ENCODE assay signal across 12 cellular contexts in the genomic region with DNA sequence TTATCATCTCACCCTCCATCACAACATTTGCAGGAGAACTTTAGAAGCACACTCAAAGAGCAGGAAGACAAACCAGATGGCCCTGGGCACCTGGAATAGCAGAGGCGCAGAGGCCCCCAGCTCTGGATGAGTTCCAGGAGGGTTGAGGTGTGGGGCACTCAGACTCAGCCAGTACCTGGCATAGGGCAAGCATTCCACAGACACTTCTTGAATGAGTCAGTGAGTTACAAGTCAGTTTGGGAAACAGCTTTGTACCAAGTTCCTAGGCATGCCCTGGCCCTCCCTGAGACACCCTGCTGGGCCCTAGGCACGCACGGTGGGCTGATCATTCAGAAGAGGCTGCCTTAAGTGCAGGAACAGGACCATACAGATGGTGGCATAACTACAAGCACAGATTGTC. TPM values are rescaled to one million over a fixed set of nuclear protein-coding genes. Genes with fewer than 3 reads are reported as not detected.
DNase-seq lines count a peak whose midpoint lies in the region; ATAC-seq, FAIRE-seq and TF ChIP-seq lines count a peak whose summit lies in the region.
"Had no signal": no experiment of that assay in that cellular context is flagged by ENCODE, and none has a peak within 500 bp of the region (broad histone marks: within the 10 kb centered on the region; RNA-seq: fewer than 3 reads in every experiment).

No MANE protein-coding gene starts in this region.

- peak; percentile 52 for FAIRE-seq in bronchial epithelial cell (lab: Jason Lieb, UNC)
- FAIRE-seq: endothelial cell of umbilical vein had no signal

- no peaks in the 10 kb centered on the region for H3K9me3 Mint-ChIP-seq in Calu3 (ENCODE audit: low read depth, unreplicated experiment)
- no peaks in the 10 kb centered on the region for H3K9me3 Mint-ChIP-seq in activated T-cell treated with anti-CD3 and anti-CD28 coated beads, Interleukin-2, amount 50 U/mL, for 4 hours

- H3K36me3 ChIP-seq in bronchial epithelial cell (ENCODE audit: control insufficient read depth, insufficient read depth, low read length), result no peaks in the 10 kb centered on the region
- H3K36me3 ChIP-seq in mesenchymal stem cell (ENCODE audit: control insufficient read depth in 1 of 2, insufficient read depth in 2 of 2, low read depth in 1 of 2, low read length in 2 of 2), result peaks cover 0 to 3% of the 10 kb centered on the region in 2 experiments
- no peaks in the 10 kb centered on the region for H3K36me3 ChIP-seq in aorta (ENCODE audit: control insufficient read depth in 1 of 2, insufficient read depth in 2 of 2, low read length in 1 of 2)

- no peak overlapping the region for H3K18ac ChIP-seq in mesenchymal stem cell (ENCODE audit: low read depth in 1 of 2, low read length in 2 of 2)

- H4K8ac ChIP-seq in mesenchymal stem cell (ENCODE audit: low read length), result no peak overlapping the region

- H3K27me3 ChIP-seq in bronchial epithelial cell (ENCODE audit: control insufficient read depth, insufficient read depth, low read length) (no peaks in the 10 kb centered on the region), mesenchymal stem cell (ENCODE audit: control insufficient read depth in 1 of 2, insufficient read depth in 1 of 2, low read length in 2 of 2) (peaks cover 0 to 4% of the 10 kb centered on the region in 2 experiments), aorta (ENCODE audit: control insufficient read depth in 1 of 2, insufficient read depth in 2 of 2, low read length in 1 of 2) (no peaks in the 10 kb centered on the region)

- H2BK120ac ChIP-seq in mesenchymal stem cell (ENCODE audit: low read depth, low read length), result no peak overlapping the region

- peaks cover 12% of the 10 kb centered on the region for H3K79me1 ChIP-seq in mesenchymal stem cell (replicated peaks; ENCODE audit: low read length, poor library complexity, severe bottlenecking)

- peak overlapping the region; percentile 95 for H2AK5ac ChIP-seq in mesenchymal stem cell (ENCODE audit: low read length, severe bottlenecking)

- H3K23ac ChIP-seq in mesenchymal stem cell (ENCODE audit: low read length in 2 of 2), result no peak overlapping the region

- no peaks in the 10 kb centered on the region for H3K9me3 ChIP-seq in mesenchymal stem cell (ENCODE audit: control insufficient read depth, low read length)
- no peaks in the 10 kb centered on the region for H3K9me3 ChIP-seq in aorta (ENCODE audit: control insufficient read depth, low read length)

- CTCF ChIA-PET in Calu3 (lab: Charles Lee), result interaction anchor here (1.2 to 2.2 kb wide), 3 partner anchors 14 to 55 kb away, joined by 3 to 15 read pairs (median 4); partner anchors contain the start of gene MAP3K9

- peak overlapping the region; percentile 31 for H3K4me2 ChIP-seq in mesenchymal stem cell (ENCODE audit: low read length, poor library complexity, severe bottlenecking)

- H3K4me1 ChIP-seq in mesenchymal stem cell (ENCODE audit: control insufficient read depth, insufficient read depth, low read depth, low read length), result peaks cover 15% of the 10 kb centered on the region
- no peaks in the 10 kb centered on the region for H3K4me1 ChIP-seq in aorta (ENCODE audit: control insufficient read depth in 1 of 2, insufficient read depth in 2 of 2, low read length in 2 of 2)

- peak overlapping the region; percentile 92 for H3K27ac ChIP-seq in mesenchymal stem cell (ENCODE audit: low read length, poor library complexity, severe bottlenecking)
- H3K27ac ChIP-seq in aorta (ENCODE audit: low read depth in 1 of 2, low read length in 2 of 2), result no peak overlapping the region
- H3K27ac ChIP-seq: C4-2B had no signal

- intact Hi-C loops in Calu3 (cut with micrococcal nuclease; ENCODE audit: unreplicated experiment) (loop anchor here (1.0 kb wide), 1 partner anchor 57 kb away; no protein-coding TSS in a partner anchor), aorta (cut with DNase I) (no loop called here)

- H3K9ac ChIP-seq in mesenchymal stem cell (ENCODE audit: low read length), result no peak overlapping the region

- H2BK15ac ChIP-seq in mesenchymal stem cell (ENCODE audit: low read depth, poor library complexity, severe bottlenecking), result no peak overlapping the region

- peaks cover 42% of the 10 kb centered on the region for H3K4me1 Mint-ChIP-seq in Calu3 (ENCODE audit: low read depth, unreplicated experiment)
- H3K4me1 Mint-ChIP-seq in activated T-cell treated with anti-CD3 and anti-CD28 coated beads, Interleukin-2, amount 50 U/mL, for 4 hours (ENCODE audit: low read depth), result no peaks in the 10 kb centered on the region

- H2BK5ac ChIP-seq in mesenchymal stem cell (ENCODE audit: low read depth, low read length, poor library complexity, severe bottlenecking), result no peak overlapping the region

- no peak overlapping the region for H2BK12ac ChIP-seq in mesenchymal stem cell (ENCODE audit: low read length in 2 of 2)

- H3K4me3 Mint-ChIP-seq in Calu3 (ENCODE audit: low read depth, unreplicated experiment), result peak overlapping the region; percentile 27
- H3K4me3 Mint-ChIP-seq in activated T-cell treated with anti-CD3 and anti-CD28 coated beads, Interleukin-2, amount 50 U/mL, for 4 hours, result no peak overlapping the region

- peak overlapping the region in 1 of 2 experiments; percentile 75 for H3K14ac ChIP-seq in mesenchymal stem cell (ENCODE audit: low read length in 2 of 2)

- BruUV-seq in Calu3 (replicated peaks; lab: Mats Ljungman, UMichigan), result no TSS peak

- H3K4me3 ChIP-seq in bronchial epithelial cell (ENCODE audit: low read depth, low read length), result no peak overlapping the region
- H3K4me3 ChIP-seq in mesenchymal stem cell (ENCODE audit: insufficient read depth in 1 of 2, low read depth in 1 of 2, low read length in 2 of 2), result no peak overlapping the region
- no peak overlapping the region for H3K4me3 ChIP-seq in aorta (ENCODE audit: low read length in 2 of 2)

- peak overlapping the region; percentile 24 for H3K27ac Mint-ChIP-seq in Calu3 (ENCODE audit: unreplicated experiment)

- ATAC-seq in aorta (ENCODE audit: low FRiP score) (no peak), GM18502 (IDR thresholded peaks at IDR 0.05; ENCODE audit: poor library complexity, unreplicated experiment) (no peak)
- no peak for ATAC-seq in activated T-cell treated with anti-CD3 and anti-CD28 coated beads, Interleukin-2, amount 50 U/mL, for 4 hours
- ATAC-seq: left colon had no signal

- H4K91ac ChIP-seq in mesenchymal stem cell (ENCODE audit: low read length), result no peak overlapping the region

- DNase-seq in Calu3 (peak; percentile 91), NCI-H2171 treated with DMSO at 0.1 percent for 48 hours (lab: John Stamatoyannopoulos, UW) (peak; percentile 96), bronchial epithelial cell (ENCODE audit: low read depth) (peak; percentile 95), mesenchymal stem cell (no peak), aorta (no peak), T-helper 1 cell (no peak)
- DNase-seq in activated T-cell treated with anti-CD3 and anti-CD28 coated beads, Interleukin-2, amount 50 U/mL, for 4 hours, result no peak
- DNase-seq: left colon, NCI-H510A had no signal

- peaks cover 8% of the 10 kb centered on the region for H3K36me3 Mint-ChIP-seq in Calu3 (ENCODE audit: insufficient read depth, unreplicated experiment)
- peaks cover 10% of the 10 kb centered on the region for H3K36me3 Mint-ChIP-seq in activated T-cell treated with anti-CD3 and anti-CD28 coated beads, Interleukin-2, amount 50 U/mL, for 4 hours (ENCODE audit: insufficient read depth)

- H3K4ac ChIP-seq in mesenchymal stem cell (ENCODE audit: low read depth in 1 of 2, low read length in 2 of 2), result no peak overlapping the region

- H2AFZ ChIP-seq in mesenchymal stem cell (ENCODE audit: low read depth, low read length), result no peak overlapping the region

- TF ChIP-seq CTCF in Calu3 (IDR thresholded peaks at IDR 0.05; ENCODE audit: unreplicated experiment) (no peak), bronchial epithelial cell (IDR thresholded peaks at IDR 0.05; ENCODE audit: insufficient read depth, low read length, severe bottlenecking) (no peak)

- WGBS in mesenchymal stem cell, result 94% methylated on average over 3 of the region's 3 CpGs
- whole genome bisulfite sequencing in aorta, 2 donors, result 16 to 23% methylated on average over 3 of the region's 3 CpGs

- no peaks in the 10 kb centered on the region for H3K27me3 Mint-ChIP-seq in Calu3 (ENCODE audit: unreplicated experiment)
- H3K27me3 Mint-ChIP-seq in activated T-cell treated with anti-CD3 and anti-CD28 coated beads, Interleukin-2, amount 50 U/mL, for 4 hours (ENCODE audit: low read depth), result no peaks in the 10 kb centered on the region

RNA-seq across cellular contexts. Expression of gene MAP3K9, which starts 54.3 kb away (rescaled TPM):
- total RNA-seq in Calu3 (2022), result 23.3 and 24.3 TPM in 2 replicates
- total RNA-seq in bronchial epithelial cell, result 11.6 and 13.8 TPM in 2 replicates
- polyA plus RNA-seq in mesenchymal stem cell (2013, experiment 1 of 2), result 0.41 TPM
- polyA plus RNA-seq in mesenchymal stem cell (2013, experiment 2 of 2), result 0.45 TPM
- total RNA-seq in aorta, result 1 to 10 TPM in 1 of 2 donors, under 1 TPM in 1; 0.84 to 1.5 TPM
- polyA plus RNA-seq in aorta, result under 1 TPM; 0.20 to 0.63 TPM
- 1 to 10 TPM; 3.1 to 4.8 (median 4.7) TPM for total RNA-seq in activated T-cell treated with anti-CD3 and anti-CD28 coated beads, Interleukin-2, amount 50 U/mL, for 4 hours

Comparison
In these comparisons a context has a peak if more than half of its experiments do, and no peak if none do; other contexts are left out.
1. DNase-seq: peak in Calu3 (single experiment), NCI-H2171 treated with DMSO at 0.1 percent for 48 hours (single experiment) and bronchial epithelial cell (single experiment); none in mesenchymal stem cell (single experiment), aorta (0 of 2), activated T-cell treated with anti-CD3 and anti-CD28 coated beads, Interleukin-2, amount 50 U/mL, for 4 hours (single experiment) and T-helper 1 cell (0 of 5).